Comparison of ENCODE assay signal across 8 cellular contexts in the genomic region with DNA sequence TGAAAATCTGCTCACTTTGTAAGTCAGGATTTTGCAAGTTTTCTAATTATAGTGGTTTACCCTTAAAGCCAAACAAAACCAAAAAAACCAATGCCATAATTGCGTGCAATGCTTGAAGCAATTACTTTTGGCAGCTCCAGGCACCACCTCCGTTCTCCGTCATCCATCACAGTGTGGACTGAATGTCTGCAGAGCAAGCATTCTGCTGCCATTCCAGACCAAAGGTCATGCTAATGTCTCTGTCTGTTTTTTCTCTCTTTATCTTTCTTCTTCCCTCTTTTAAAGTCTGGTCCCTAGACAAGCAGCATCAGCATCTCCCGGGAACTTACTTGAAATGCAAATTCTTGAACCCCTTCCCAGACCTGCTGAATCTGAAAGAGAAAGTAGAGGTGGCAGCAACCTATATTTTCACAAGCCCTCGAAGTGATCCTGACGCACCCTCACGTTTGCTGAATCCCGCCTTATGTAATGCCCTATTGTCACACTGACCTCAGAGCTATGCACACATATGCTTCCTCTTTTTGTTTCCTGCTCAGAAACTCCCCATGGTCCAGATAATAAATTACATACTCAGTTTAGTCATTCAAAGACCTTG.
DNase-seq lines count a peak whose midpoint lies in the region; ATAC-seq and TF ChIP-seq lines count a peak whose summit lies in the region.

No MANE protein-coding gene starts in this region.

- dilution Hi-C loops in mammary epithelial cell (cut with HindIII; ENCODE audit: low sequenced_read_pairs), result loop anchor here (5.0 kb wide), 1 partner anchor 35 kb away; no protein-coding TSS in a partner anchor

- peaks cover 9% of the 10 kb centered on the region for H3K4me1 ChIP-seq in NT2/D1 (ENCODE audit: insufficient read depth, insufficient read length)
- H3K4me1 ChIP-seq in mammary epithelial cell (ENCODE audit: insufficient read depth, low read length), result no peaks in the 10 kb centered on the region
- H3K4me1 ChIP-seq in vagina, result peaks cover 7% of the 10 kb centered on the region

- no peaks in the 10 kb centered on the region for H3K79me2 ChIP-seq in mammary epithelial cell (ENCODE audit: insufficient read depth, low read length)

- ATAC-seq in HG02642 (IDR thresholded peaks at IDR 0.05; ENCODE audit: poor library complexity, unreplicated experiment) (peak; percentile 56), left lobe of liver (peak; percentile 77)

- H3K9ac ChIP-seq in NT2/D1 (ENCODE audit: insufficient read length, low read depth) (no peak overlapping the region), mammary epithelial cell (ENCODE audit: insufficient read depth, low read length) (no peak overlapping the region)

- DNase-seq in GM13977 (ENCODE audit: low spot score), result peak; percentile 77
- DNase-seq in NT2/D1 (ENCODE audit: low read depth, low spot score), result peak; percentile 52
- no peak for DNase-seq in left lobe of liver (ENCODE audit: low spot score)
- DNase-seq in activated T-cell treated with anti-CD3 and anti-CD28 coated beads, Interleukin-2, amount 50 U/mL, for 48 hours, result no peak
- no peak for DNase-seq in mammary epithelial cell
- DNase-seq in vagina (ENCODE audit: extremely low spot score in 2 of 2), result no peak
- no peak for DNase-seq in stimulated activated CD4-positive, alpha-beta T cell treated with anti-CD3 and anti-CD28 coated beads, Interleukin-2, amount 100 ng/mL, for 24 hours

- H2AFZ ChIP-seq in mammary epithelial cell (ENCODE audit: low read depth, low read length), result no peak overlapping the region

- H3K4me2 ChIP-seq in mammary epithelial cell (ENCODE audit: insufficient read depth, low read depth, low read length), result no peak overlapping the region

- H3K36me3 ChIP-seq in NT2/D1 (ENCODE audit: insufficient read depth, insufficient read length, low read length) (no peaks in the 10 kb centered on the region), mammary epithelial cell (ENCODE audit: insufficient read depth, low read length) (no peaks in the 10 kb centered on the region), vagina (no peaks in the 10 kb centered on the region)

- peaks cover 16% of the 10 kb centered on the region for H3K9me3 ChIP-seq in NT2/D1 (ENCODE audit: insufficient read depth, low read length)
- no peaks in the 10 kb centered on the region for H3K9me3 ChIP-seq in mammary epithelial cell (replicated peaks; ENCODE audit: insufficient read depth, low read length)
- H3K9me3 ChIP-seq in vagina, result no peaks in the 10 kb centered on the region

- CTCF ChIA-PET in mammary epithelial cell (lab: Charles Lee; ENCODE audit: low non-redundant PET), result no interaction called here

- intact Hi-C loops in mammary epithelial cell (cut with micrococcal nuclease), result no loop called here
- intact Hi-C loops in vagina (cut with DNase I), result loop anchor here (5.0 kb wide), 1 partner anchor 365 kb away; a partner anchor contains a TSS

- TF ChIP-seq CTCF in GM13977 (IDR thresholded peaks at IDR 0.05; ENCODE audit: extremely low read depth, insufficient read depth, missing control alignments) (no peak), mammary epithelial cell (conservative IDR thresholded peaks at IDR 0.05 in 1 of 2, IDR thresholded peaks at IDR 0.05 in 1 of 2; ENCODE audit: extremely low read depth in 1 of 2, insufficient read depth in 1 of 2, low read depth in 1 of 2, low read length in 2 of 2) (no peak), vagina (IDR thresholded peaks at IDR 0.05) (no peak)

- in situ Hi-C loops in GM13977 (cut with MboI; ENCODE audit: low pct_unique_long_range_greater_than_20kb, low sequenced_read_pairs, unreplicated experiment) (loop anchor here (25.0 kb wide), 2 partner anchors 180 to 355 kb away; a partner anchor contains a TSS), mammary epithelial cell (cut with MboI; ENCODE audit: low sequenced_read_pairs in 2 of 2) (no loop called here)

- H3K27me3 ChIP-seq in NT2/D1 (ENCODE audit: insufficient read depth, insufficient read length), result no peaks in the 10 kb centered on the region
- peaks cover 5% of the 10 kb centered on the region for H3K27me3 ChIP-seq in mammary epithelial cell (ENCODE audit: insufficient read depth, low read length)
- H3K27me3 ChIP-seq in vagina, result no peaks in the 10 kb centered on the region

- TF ChIP-seq POLR2A in vagina (IDR thresholded peaks at IDR 0.05), result no peak

- no peaks in the 10 kb centered on the region for H4K20me1 ChIP-seq in mammary epithelial cell (ENCODE audit: insufficient read depth, low read length)

- no TSS peak for BruUV-seq in mammary epithelial cell (replicated peaks; lab: Mats Ljungman, UMichigan)

- H3K4me3 ChIP-seq in NT2/D1 (ENCODE audit: insufficient read length, low read depth), result no peak overlapping the region
- H3K4me3 ChIP-seq in mammary epithelial cell (replicated peaks in 1 of 3; ENCODE audit: insufficient read depth in 1 of 3, low read depth in 2 of 3, low read length in 3 of 3), result no peak overlapping the region
- H3K4me3 ChIP-seq in vagina, result no peak overlapping the region

- 91% methylated on average over 8 of the region's 8 CpGs for whole genome bisulfite sequencing in mammary epithelial cell (ENCODE audit: low coverage, missing lambda C conversion rate)

- H3K27ac ChIP-seq in mammary epithelial cell (ENCODE audit: insufficient read depth, low read depth, low read length), result no peak overlapping the region
- no peak overlapping the region for H3K27ac ChIP-seq in vagina

Comparison
In these comparisons a context has a peak if more than half of its experiments do, and no peak if none do; other contexts are left out.
1. DNase-seq: peak in GM13977 (single experiment) and NT2/D1 (single experiment); none in left lobe of liver (single experiment), activated T-cell treated with anti-CD3 and anti-CD28 coated beads, Interleukin-2, amount 50 U/mL, for 48 hours (0 of 2), mammary epithelial cell (single experiment), vagina (0 of 2) and stimulated activated CD4-positive, alpha-beta T cell treated with anti-CD3 and anti-CD28 coated beads, Interleukin-2, amount 100 ng/mL, for 24 hours (0 of 2).